ENCODE assay signal across 15 cellular contexts in the genomic region with DNA sequence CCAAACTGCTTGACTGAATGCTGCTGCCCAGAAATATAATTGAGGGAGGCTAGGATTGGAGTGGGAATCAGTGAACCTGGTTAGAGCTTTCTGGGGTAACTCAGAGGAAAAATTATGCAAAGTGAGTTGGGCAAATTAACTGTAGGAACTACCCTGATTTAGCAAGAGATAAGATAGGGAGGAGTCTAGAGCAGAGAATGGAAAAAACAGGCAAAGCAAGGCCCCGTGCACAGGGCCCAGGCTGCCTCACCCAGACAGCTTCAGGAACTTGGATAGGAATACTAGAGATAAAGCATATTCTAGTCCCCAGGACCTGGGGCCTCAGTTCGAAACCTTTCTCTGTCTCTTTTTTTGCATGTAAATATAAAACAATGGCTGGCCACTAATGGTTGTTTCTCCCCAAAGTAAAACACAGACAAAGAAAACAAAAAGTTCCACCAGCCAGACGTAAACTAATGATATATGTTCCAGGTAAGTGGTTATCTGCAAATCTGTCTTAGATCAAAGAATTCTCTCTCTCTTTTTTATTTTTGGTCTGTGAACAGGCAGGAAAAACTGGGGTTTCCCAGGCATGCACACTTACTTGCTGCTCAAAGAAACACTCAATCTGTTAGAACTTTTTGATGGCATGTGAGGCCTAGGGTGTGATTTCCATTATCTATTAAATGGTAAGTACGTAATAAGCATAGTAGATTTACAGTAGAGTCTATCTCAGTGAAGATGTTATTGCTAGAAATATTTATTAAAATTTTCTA.
"Had no signal": no experiment of that assay in that cellular context is flagged by ENCODE, and none has a peak within 500 bp of the region (broad histone marks: within the 10 kb centered on the region; RNA-seq: fewer than 3 reads in every experiment).

No MANE protein-coding gene starts in this region.

- H3K27me3 Mint-ChIP-seq: activated naive CD8-positive, alpha-beta T cell treated with anti-CD3 and anti-CD28 coated beads, Interleukin-2, amount 10 ng/mL, durations not matched to agents 7 days and 5 days had no signal

- DNase-seq: activated CD4-positive, alpha-beta T cell treated with anti-CD3 and anti-CD28 coated beads, Interleukin-2, amount 50 U/mL, for 4 hours; activated naive CD4-positive, alpha-beta T cell treated with Interleukin-2 at 50 U/mL for 16 hours; activated naive CD8-positive, alpha-beta T cell treated with anti-CD3 and anti-CD28 coated beads, Interleukin-2, amount 10 ng/mL, durations not matched to agents 7 days and 5 days; amygdala; dermis blood vessel endothelial cell; effector memory CD4-positive, alpha-beta T cell; esophagus squamous epithelium; immature natural killer cell; mesendoderm; natural killer cell; spleen; T-helper 2 cell had no signal

- ATAC-seq: natural killer cell had no signal

- H3K36me3 Mint-ChIP-seq: activated naive CD8-positive, alpha-beta T cell treated with anti-CD3 and anti-CD28 coated beads, Interleukin-2, amount 10 ng/mL, durations not matched to agents 7 days and 5 days; immature natural killer cell; natural killer cell had no signal

- H3K9me3 Mint-ChIP-seq: immature natural killer cell, natural killer cell had no signal

- FAIRE-seq: endothelial cell of umbilical vein had no signal

- H3K9me3 ChIP-seq: esophagus squamous epithelium, spleen, vagina had no signal

- H3K4me3 ChIP-seq: cardiac muscle cell, esophagus squamous epithelium, spleen, vagina had no signal

- H3K27me3 ChIP-seq: cardiac muscle cell, esophagus squamous epithelium, spleen, vagina had no signal

- H3K27ac ChIP-seq: cardiac muscle cell, esophagus squamous epithelium, spleen, vagina had no signal

- H3K4me3 Mint-ChIP-seq: activated naive CD8-positive, alpha-beta T cell treated with anti-CD3 and anti-CD28 coated beads, Interleukin-2, amount 10 ng/mL, durations not matched to agents 7 days and 5 days; immature natural killer cell; natural killer cell had no signal

- H3K36me3 ChIP-seq: cardiac muscle cell, esophagus squamous epithelium, spleen, vagina had no signal

- H3K27ac Mint-ChIP-seq: activated naive CD8-positive, alpha-beta T cell treated with anti-CD3 and anti-CD28 coated beads, Interleukin-2, amount 10 ng/mL, durations not matched to agents 7 days and 5 days; immature natural killer cell; natural killer cell had no signal
